Comparison of ENCODE assay signal across 8 cellular contexts in genomic region chr19:50475736-50476223, GRCh38. TPM values are rescaled to one million over a fixed set of nuclear protein-coding genes. Genes with fewer than 3 reads are reported as not detected.
DNase-seq lines count a peak whose midpoint lies in the region; ATAC-seq and TF ChIP-seq lines count a peak whose summit lies in the region.

No MANE protein-coding gene starts in this region.

- H3K4me3 ChIP-seq in iPS-18c (ENCODE audit: insufficient read depth, low read depth, low read length) (peak overlapping the region; percentile 45; the same call in 1 of the 2 replicates), suprapubic skin (peak overlapping the region; percentile 91)

- WGBS in suprapubic skin: 77% methylated on average over 26 of the region's 29 CpGs

- peak overlapping the region; percentile 96 for H3K27ac Mint-ChIP-seq in activated CD4-positive, alpha-beta T cell treated with anti-CD3 and anti-CD28 coated beads, Interleukin-2, amount 10 ng/mL, durations not matched to agents 7 days and 5 days
- peak overlapping the region; percentile 95 for H3K27ac Mint-ChIP-seq in activated CD8-positive, alpha-beta T cell treated with anti-CD3 and anti-CD28 coated beads, Interleukin-2, amount 10 ng/mL, durations not matched to agents 7 days and 5 days

- H3K9me3 ChIP-seq in iPS-18c (ENCODE audit: control insufficient read depth, insufficient read depth, low read length): no peaks in the 10 kb centered on the region
- H3K9me3 ChIP-seq in suprapubic skin: no peaks in the 10 kb centered on the region

- TF ChIP-seq EP300 in suprapubic skin (IDR thresholded peaks at IDR 0.05): no peak

- peak overlapping the region; percentile 99 for H3K4me3 Mint-ChIP-seq in activated CD4-positive, alpha-beta T cell treated with anti-CD3 and anti-CD28 coated beads, Interleukin-2, amount 10 ng/mL, durations not matched to agents 7 days and 5 days
- H3K4me3 Mint-ChIP-seq in activated CD8-positive, alpha-beta T cell treated with anti-CD3 and anti-CD28 coated beads, Interleukin-2, amount 10 ng/mL, durations not matched to agents 7 days and 5 days: peak overlapping the region; percentile 99

- H3K4me1 ChIP-seq in suprapubic skin: peaks cover 13% of the 10 kb centered on the region

- no peaks in the 10 kb centered on the region for H3K9me3 Mint-ChIP-seq in activated CD4-positive, alpha-beta T cell treated with anti-CD3 and anti-CD28 coated beads, Interleukin-2, amount 10 ng/mL, durations not matched to agents 7 days and 5 days
- H3K9me3 Mint-ChIP-seq in activated CD8-positive, alpha-beta T cell treated with anti-CD3 and anti-CD28 coated beads, Interleukin-2, amount 10 ng/mL, durations not matched to agents 7 days and 5 days (ENCODE audit: insufficient read depth): no peaks in the 10 kb centered on the region

- peaks cover 2% of the 10 kb centered on the region for H3K27me3 Mint-ChIP-seq in activated CD4-positive, alpha-beta T cell treated with anti-CD3 and anti-CD28 coated beads, Interleukin-2, amount 10 ng/mL, durations not matched to agents 7 days and 5 days
- no peaks in the 10 kb centered on the region for H3K27me3 Mint-ChIP-seq in activated CD8-positive, alpha-beta T cell treated with anti-CD3 and anti-CD28 coated beads, Interleukin-2, amount 10 ng/mL, durations not matched to agents 7 days and 5 days (ENCODE audit: low read depth)

- H3K36me3 ChIP-seq in suprapubic skin: peaks cover 20% of the 10 kb centered on the region

- no peak for TF ChIP-seq CTCF in suprapubic skin (IDR thresholded peaks at IDR 0.05)

- no peak for DNase-seq in activated CD4-positive, alpha-beta T cell treated with anti-CD3 and anti-CD28 coated beads, Interleukin-2, amount 10 ng/mL, durations not matched to agents 7 days and 5 days
- DNase-seq in activated CD4-positive, alpha-beta T cell treated with anti-CD3 and anti-CD28 coated beads for 4 hours: no peak
- DNase-seq in activated CD8-positive, alpha-beta T cell treated with anti-CD3 and anti-CD28 coated beads, Interleukin-2, amount 10 ng/mL, durations not matched to agents 7 days and 5 days: no peak
- DNase-seq in suprapubic skin (ENCODE audit: low spot score in 2 of 2): no peak
- DNase-seq in effector CD8-positive, alpha-beta T cell (lab: John Stamatoyannopoulos, UW): no peak
- no peak for DNase-seq in NCI-H1092 treated with DMSO at 0.1 percent for 48 hours (lab: John Stamatoyannopoulos, UW)
- no peak for DNase-seq in GDM1 (lab: John Stamatoyannopoulos, UW)

- H3K27ac ChIP-seq in suprapubic skin: peak overlapping the region; percentile 81

- H3K4me1 Mint-ChIP-seq in activated CD4-positive, alpha-beta T cell treated with anti-CD3 and anti-CD28 coated beads, Interleukin-2, amount 10 ng/mL, durations not matched to agents 7 days and 5 days: peaks cover 18% of the 10 kb centered on the region
- peaks cover 16% of the 10 kb centered on the region for H3K4me1 Mint-ChIP-seq in activated CD8-positive, alpha-beta T cell treated with anti-CD3 and anti-CD28 coated beads, Interleukin-2, amount 10 ng/mL, durations not matched to agents 7 days and 5 days (ENCODE audit: low read depth)

- CTCF ChIA-PET in activated CD4-positive, alpha-beta T cell treated with anti-CD3 and anti-CD28 coated beads, Interleukin-2, amount 10 ng/mL, durations not matched to agents 7 days and 5 days (lab: Charles Lee): interaction anchor here (1.5 kb wide), 1 partner anchor 119 kb away, joined by 4 read pairs; no protein-coding TSS in a partner anchor
- CTCF ChIA-PET in activated CD8-positive, alpha-beta T cell treated with anti-CD3 and anti-CD28 coated beads, Interleukin-2, amount 10 ng/mL, durations not matched to agents 7 days and 5 days (lab: Charles Lee): no interaction called here

- H3K27me3 ChIP-seq in suprapubic skin: no peaks in the 10 kb centered on the region

- peaks cover 17% of the 10 kb centered on the region for H3K36me3 Mint-ChIP-seq in activated CD4-positive, alpha-beta T cell treated with anti-CD3 and anti-CD28 coated beads, Interleukin-2, amount 10 ng/mL, durations not matched to agents 7 days and 5 days (ENCODE audit: low read depth)
- peaks cover 21% of the 10 kb centered on the region for H3K36me3 Mint-ChIP-seq in activated CD8-positive, alpha-beta T cell treated with anti-CD3 and anti-CD28 coated beads, Interleukin-2, amount 10 ng/mL, durations not matched to agents 7 days and 5 days (ENCODE audit: low read depth)

- TF ChIP-seq POLR2A in suprapubic skin (IDR thresholded peaks at IDR 0.05): no peak

- POLR2A ChIA-PET in activated CD4-positive, alpha-beta T cell treated with anti-CD3 and anti-CD28 coated beads, Interleukin-2, amount 10 ng/mL, durations not matched to agents 7 days and 5 days (lab: Charles Lee): no interaction called here
- POLR2A ChIA-PET in activated CD8-positive, alpha-beta T cell treated with anti-CD3 and anti-CD28 coated beads, Interleukin-2, amount 10 ng/mL, durations not matched to agents 7 days and 5 days (lab: Charles Lee): no interaction called here

- peak; percentile 10 for ATAC-seq in activated CD8-positive, alpha-beta T cell treated with anti-CD3 and anti-CD28 coated beads, Interleukin-2, amount 10 ng/mL, durations not matched to agents 7 days and 5 days

RNA-seq across cellular contexts. Expression of gene EMC10, which starts 0.5 kb away (rescaled TPM):
- 10 to 100 TPM; 57.8 to 64.9 TPM for total RNA-seq in activated CD4-positive, alpha-beta T cell treated with anti-CD3 and anti-CD28 coated beads, Interleukin-2, amount 10 ng/mL, durations not matched to agents 7 days and 5 days
- 10 to 100 TPM; 54.8 to 56.9 TPM for total RNA-seq in activated CD8-positive, alpha-beta T cell treated with anti-CD3 and anti-CD28 coated beads, Interleukin-2, amount 10 ng/mL, durations not matched to agents 7 days and 5 days
- 10 to 100 TPM; 34.9 to 77.2 (median 71.1) TPM for total RNA-seq in suprapubic skin

RNA-seq across cellular contexts. Expression of gene GARIN5A, which starts 0.9 kb away (rescaled TPM):
- not detected for total RNA-seq in activated CD4-positive, alpha-beta T cell treated with anti-CD3 and anti-CD28 coated beads, Interleukin-2, amount 10 ng/mL, durations not matched to agents 7 days and 5 days
- under 1 TPM in 1 of 2 experiments, not detected in 1; 0.29 TPM for total RNA-seq in activated CD8-positive, alpha-beta T cell treated with anti-CD3 and anti-CD28 coated beads, Interleukin-2, amount 10 ng/mL, durations not matched to agents 7 days and 5 days
- total RNA-seq in suprapubic skin: 1 to 10 TPM in 3 of 4 donors, not detected in 1; 3.9 to 5.0 (median 4.2) TPM

RNA-seq across cellular contexts. Expression of gene JOSD2, which starts 35.2 kb away (rescaled TPM):
- 10 to 100 TPM; 35.7 to 42.0 TPM for total RNA-seq in activated CD4-positive, alpha-beta T cell treated with anti-CD3 and anti-CD28 coated beads, Interleukin-2, amount 10 ng/mL, durations not matched to agents 7 days and 5 days
- 10 to 100 TPM; 49.8 to 51.3 TPM for total RNA-seq in activated CD8-positive, alpha-beta T cell treated with anti-CD3 and anti-CD28 coated beads, Interleukin-2, amount 10 ng/mL, durations not matched to agents 7 days and 5 days
- total RNA-seq in suprapubic skin: 10 to 100 TPM in 3 of 4 donors, 1 to 10 TPM in 1; 9.3 to 31.7 (median 28.7) TPM

RNA-seq across cellular contexts. Expression of gene ASPDH, which starts 37.9 kb away (rescaled TPM):
- total RNA-seq in activated CD4-positive, alpha-beta T cell treated with anti-CD3 and anti-CD28 coated beads, Interleukin-2, amount 10 ng/mL, durations not matched to agents 7 days and 5 days: not detected
- not detected for total RNA-seq in activated CD8-positive, alpha-beta T cell treated with anti-CD3 and anti-CD28 coated beads, Interleukin-2, amount 10 ng/mL, durations not matched to agents 7 days and 5 days
- not detected for total RNA-seq in suprapubic skin

RNA-seq across cellular contexts. Expression of gene MYBPC2, which starts 43.1 kb away (rescaled TPM):
- total RNA-seq in activated CD4-positive, alpha-beta T cell treated with anti-CD3 and anti-CD28 coated beads, Interleukin-2, amount 10 ng/mL, durations not matched to agents 7 days and 5 days: not detected
- not detected for total RNA-seq in activated CD8-positive, alpha-beta T cell treated with anti-CD3 and anti-CD28 coated beads, Interleukin-2, amount 10 ng/mL, durations not matched to agents 7 days and 5 days
- total RNA-seq in suprapubic skin: under 1 TPM in 1 of 4 donors, not detected in 3; 0.29 TPM
